8 cellular contexts compared by ENCODE assay signal in genomic region chr5:174317261-174317894, GRCh38.
DNase-seq lines count a peak whose midpoint lies in the region; ATAC-seq, FAIRE-seq and TF ChIP-seq lines count a peak whose summit lies in the region.

No MANE protein-coding gene starts in this region.

- H3K14ac ChIP-seq in IMR-90 (replicated peaks; ENCODE audit: low read depth, low read length): no peak overlapping the region

- intact Hi-C loops in IMR-90 (cut with micrococcal nuclease) (loop anchor here (10.0 kb wide), 1 partner anchor 403 kb away; no protein-coding TSS in a partner anchor), head of caudate nucleus (cut with DNase I) (loop anchor here (10.0 kb wide), 2 partner anchors 203 to 703 kb away; partner anchors contain the start of gene BOD1)

- H3K4me1 Mint-ChIP-seq in progenitor cell of endocrine pancreas (ENCODE audit: low read depth): no peaks in the 10 kb centered on the region

- TF ChIP-seq CTCF in D721Med (IDR thresholded peaks at IDR 0.05; ENCODE audit: insufficient read depth, missing control alignments) (peak; percentile 99), IMR-90 (conservative IDR thresholded peaks at IDR 0.05; ENCODE audit: low read depth, low read length) (peak; percentile 83), progenitor cell of endocrine pancreas (IDR thresholded peaks at IDR 0.05; ENCODE audit: unreplicated experiment) (peak; percentile 94)

- in situ Hi-C loops in IMR-90 (cut with MboI; ENCODE audit: low sequenced_read_pairs): loop anchor here (5.0 to 25.0 kb wide), 4 partner anchors 343 to 1155 kb away; no protein-coding TSS in a partner anchor

- H3K4me3 ChIP-seq in IMR-90 (ENCODE audit: insufficient read depth, low read depth, low read length): no peak overlapping the region

- no peak overlapping the region for H3K27ac ChIP-seq in IMR-90 (ENCODE audit: insufficient read depth, low read length)

- H3K56ac ChIP-seq in IMR-90 (ENCODE audit: extremely low read depth, insufficient read depth, low read length): no peak overlapping the region

- no peak overlapping the region for H4K5ac ChIP-seq in IMR-90 (ENCODE audit: low read depth, low read length)

- H2AK5ac ChIP-seq in IMR-90 (ENCODE audit: low read depth, low read length): no peak overlapping the region

- no peak overlapping the region for H3K27ac Mint-ChIP-seq in progenitor cell of endocrine pancreas

- CTCF ChIA-PET in IMR-90 (lab: Yijun Ruan, JAX): interaction anchor here (0.8 to 1.8 kb wide), 6 partner anchors 11 to 701 kb away, joined by 3 to 8 read pairs (median 4); partner anchors contain the start of gene BOD1

- no peak for TF ChIP-seq POLR2A in IMR-90 (IDR thresholded peaks at IDR 0.05; ENCODE audit: low read depth, low read length)

- no peaks in the 10 kb centered on the region for H3K9me3 ChIP-seq in IMR-90 (ENCODE audit: control insufficient read depth, insufficient read depth, low read length)

- no peak overlapping the region for H2BK20ac ChIP-seq in IMR-90 (ENCODE audit: low read depth, low read length)

- H2AK9ac ChIP-seq in IMR-90 (replicated peaks; ENCODE audit: low read depth, low read length, poor library complexity): no peak overlapping the region

- no peak overlapping the region for H4K8ac ChIP-seq in IMR-90 (ENCODE audit: low read depth in 2 of 2, low read length in 2 of 2)

- peaks cover 24% of the 10 kb centered on the region for H3K27me3 ChIP-seq in IMR-90 (ENCODE audit: control insufficient read depth, insufficient read depth, low read length)

- no peak overlapping the region for H2BK120ac ChIP-seq in IMR-90 (ENCODE audit: low read depth, low read length)

- H3K27me3 Mint-ChIP-seq in progenitor cell of endocrine pancreas: peaks cover 74% of the 10 kb centered on the region

- POLR2A ChIA-PET in IMR-90 (lab: Charles Lee; ENCODE audit: unreplicated experiment): interaction anchor here (0.6 kb wide), 1 partner anchor 694 kb away, joined by 4 read pairs; no protein-coding TSS in a partner anchor

- no peak overlapping the region for H4K91ac ChIP-seq in IMR-90 (ENCODE audit: insufficient read depth, low read depth, low read length)

- H3K9me3 Mint-ChIP-seq in progenitor cell of endocrine pancreas (ENCODE audit: low read depth): no peaks in the 10 kb centered on the region

- H3K79me1 ChIP-seq in IMR-90 (ENCODE audit: low read depth in 1 of 2, low read length in 2 of 2): no peaks in the 10 kb centered on the region

- H2BK15ac ChIP-seq in IMR-90 (ENCODE audit: low read depth, low read length): no peak overlapping the region

- peak; percentile 100 for ATAC-seq in IMR-90 (ENCODE audit: low read depth)
- ATAC-seq in GM21381 (IDR thresholded peaks at IDR 0.05; ENCODE audit: unreplicated experiment): no peak
- no peak for ATAC-seq in GM19351 (IDR thresholded peaks at IDR 0.05; ENCODE audit: unreplicated experiment)

- no peak overlapping the region for H3K18ac ChIP-seq in IMR-90 (ENCODE audit: low read depth, low read length)

- 15% methylated on average over 4 of the region's 11 CpGs; no CpG with 5 or more reads in 1 of the 2 experiments for WGBS in IMR-90 (ENCODE audit: extremely low coverage in 2 of 2, insufficient read length in 1 of 2), 2 experiments

- dilution Hi-C loops in IMR-90 (cut with HindIII; ENCODE audit: low sequenced_read_pairs, unreplicated experiment): no loop called here

- no peaks in the 10 kb centered on the region for H3K9me1 ChIP-seq in IMR-90 (ENCODE audit: insufficient read depth, low read length)

- DNase-seq in D721Med (ENCODE audit: insufficient read length, low spot score) (peak; percentile 40), IMR-90 (peak; percentile 53), T1000 (lab: John Stamatoyannopoulos, UW) (peak; percentile 29), head of caudate nucleus (peak; percentile 42 to 90 (median 72)), progenitor cell of endocrine pancreas (ENCODE audit: low spot score, unreplicated experiment) (peak; percentile 39)
- DNase-seq in activated T-cell treated with anti-CD3 and anti-CD28 coated beads, Interleukin-2, amount 50 U/mL, for 48 hours: no peak

- TF ChIP-seq RAD21 in IMR-90 (IDR thresholded peaks at IDR 0.05; ENCODE audit: low read length): peak; percentile 91

- no peak overlapping the region for H3K4me2 ChIP-seq in IMR-90 (ENCODE audit: low read depth, low read length)

- no peaks in the 10 kb centered on the region for H3K36me3 ChIP-seq in IMR-90 (ENCODE audit: control insufficient read depth, insufficient read depth, low read length)

- no peak for FAIRE-seq in D721Med (lab: Jason Lieb, UNC)

- H3K4me3 Mint-ChIP-seq in progenitor cell of endocrine pancreas (ENCODE audit: low read depth): no peak overlapping the region

- no peak overlapping the region for H3K9ac ChIP-seq in IMR-90 (ENCODE audit: low read depth, low read length)

- H3K36me3 Mint-ChIP-seq in progenitor cell of endocrine pancreas (ENCODE audit: insufficient read depth): no peaks in the 10 kb centered on the region

- no peak overlapping the region for H3K4ac ChIP-seq in IMR-90 (ENCODE audit: low read depth, low read length)

- no peaks in the 10 kb centered on the region for H4K20me1 ChIP-seq in IMR-90 (ENCODE audit: insufficient read depth, low read length)

- no peak overlapping the region for H3K23ac ChIP-seq in IMR-90 (ENCODE audit: low read depth, low read length)

- no TSS peak for BruUV-seq in IMR-90 (replicated peaks; lab: Mats Ljungman, UMichigan)

- no peak overlapping the region for H2AFZ ChIP-seq in IMR-90 (replicated peaks; ENCODE audit: low read length, poor library complexity)

- H2BK5ac ChIP-seq in IMR-90 (ENCODE audit: low read depth, low read length, poor library complexity, severe bottlenecking): no peak overlapping the region

- no peaks in the 10 kb centered on the region for H3K4me1 ChIP-seq in IMR-90 (ENCODE audit: control insufficient read depth, insufficient read depth, low read length)

TF ChIP-seq in IMR-90, 13 proteins besides CTCF, POLR2A, EP300 and RAD21:
- peak; percentile 69 for TF ChIP-seq SMC3 (IDR thresholded peaks at IDR 0.05; ENCODE audit: low read depth, low read length)
- no peak for TF ChIP-seq MXI1 (IDR thresholded peaks at IDR 0.05; ENCODE audit: borderline replicate concordance, low read depth, low read length)
TF ChIP-seq in IMR-90: peak in this region for 1.

Comparison
In these comparisons a context has a peak if more than half of its experiments do, and no peak if none do; other contexts are left out.
1. DNase-seq: peak in D721Med (single experiment), IMR-90 (single experiment), T1000 (single experiment), head of caudate nucleus (42 of 42) and progenitor cell of endocrine pancreas (single experiment); none in activated T-cell treated with anti-CD3 and anti-CD28 coated beads, Interleukin-2, amount 50 U/mL, for 48 hours (0 of 2).
2. Peak in every context shown above with its lines, with median percentiles within 50 percentile points of each other: CTCF ChIP-seq.